ENCODE assay signal across 12 cellular contexts in genomic region chr1:240455228-240455821, GRCh38.
DNase-seq lines count a peak whose midpoint lies in the region; ATAC-seq, FAIRE-seq and TF ChIP-seq lines count a peak whose summit lies in the region.
"Had no signal": no experiment of that assay in that cellular context is flagged by ENCODE, and none has a peak within 500 bp of the region (broad histone marks: within the 10 kb centered on the region; RNA-seq: fewer than 3 reads in every experiment).

No MANE protein-coding gene starts in this region.

- H3K4me1 ChIP-seq in DND-41 (ENCODE audit: insufficient read depth, low read length) (no peaks in the 10 kb centered on the region), astrocyte (ENCODE audit: insufficient read depth, low read length) (no peaks in the 10 kb centered on the region), mesendoderm (ENCODE audit: control insufficient read depth, low read depth, low read length) (no peaks in the 10 kb centered on the region), foreskin keratinocyte (no peaks in the 10 kb centered on the region), heart left ventricle (no peaks in the 10 kb centered on the region)

- H3K79me1 ChIP-seq in mesendoderm (ENCODE audit: low read length) = no peaks in the 10 kb centered on the region

- no peak overlapping the region for H3K4me3 ChIP-seq in DND-41 (ENCODE audit: low read depth in 1 of 2, low read length in 2 of 2)
- H3K4me3 ChIP-seq in astrocyte (ENCODE audit: insufficient read depth, low read depth, low read length) = no peak overlapping the region
- H3K4me3 ChIP-seq in mesendoderm (ENCODE audit: low read length) = no peak overlapping the region
- H3K4me3 ChIP-seq in heart left ventricle = no peak overlapping the region

- H3K27ac Mint-ChIP-seq in astrocyte (ENCODE audit: unreplicated experiment) = no peak overlapping the region
- H3K27ac Mint-ChIP-seq: activated naive CD8-positive, alpha-beta T cell treated with anti-CD3 and anti-CD28 coated beads, Interleukin-2, amount 10 ng/mL, durations not matched to agents 7 days and 5 days; T-cell had no signal

- H2AK5ac ChIP-seq in mesendoderm (ENCODE audit: low read length) = no peak overlapping the region

- FAIRE-seq in astrocyte (lab: Jason Lieb, UNC) = no peak
- FAIRE-seq: kidney had no signal

- no peak overlapping the region for H3K4me3 Mint-ChIP-seq in astrocyte (ENCODE audit: unreplicated experiment)
- H3K4me3 Mint-ChIP-seq: activated naive CD8-positive, alpha-beta T cell treated with anti-CD3 and anti-CD28 coated beads, Interleukin-2, amount 10 ng/mL, durations not matched to agents 7 days and 5 days; T-cell had no signal

- no CpG with 5 or more reads among the region's 7 CpGs for WGBS in mesendoderm (ENCODE audit: extremely low coverage, insufficient coverage, low lambda C conversion rate)
- WGBS in heart left ventricle, 4 donors = 62 to 70% (median 69%) methylated on average over 7 of the region's 7 CpGs

- H3K4ac ChIP-seq in mesendoderm (ENCODE audit: low read depth, low read length) = no peak overlapping the region

- H2BK15ac ChIP-seq in mesendoderm (replicated peaks; ENCODE audit: low read depth) = no peak overlapping the region

- peak; percentile 67 for ATAC-seq in DND-41 (ENCODE audit: insufficient read depth, low read depth)
- ATAC-seq in HG03432 (IDR thresholded peaks at IDR 0.05; ENCODE audit: unreplicated experiment) = peak; percentile 71
- ATAC-seq in foreskin keratinocyte = no peak
- no peak for ATAC-seq in heart left ventricle
- ATAC-seq in HG02571 (IDR thresholded peaks at IDR 0.05; ENCODE audit: unreplicated experiment) = no peak
- no peak for ATAC-seq in GM19467 (IDR thresholded peaks at IDR 0.05; ENCODE audit: unreplicated experiment)
- ATAC-seq: T-cell had no signal

- H3K36me3 ChIP-seq in DND-41 (ENCODE audit: insufficient read depth, low read length) (no peaks in the 10 kb centered on the region), astrocyte (ENCODE audit: insufficient read depth, low read length) (no peaks in the 10 kb centered on the region), mesendoderm (ENCODE audit: control insufficient read depth, insufficient read depth, low read length) (no peaks in the 10 kb centered on the region), heart left ventricle (no peaks in the 10 kb centered on the region)

- no peaks in the 10 kb centered on the region for H4K20me1 ChIP-seq in DND-41 (ENCODE audit: insufficient read depth, low read length)
- no peaks in the 10 kb centered on the region for H4K20me1 ChIP-seq in astrocyte (ENCODE audit: insufficient read depth, low read length)

- peak; percentile 6 for DNase-seq in DND-41
- no peak for DNase-seq in astrocyte (ENCODE audit: low read depth)
- DNase-seq in mesendoderm = peak; percentile 49
- DNase-seq in foreskin keratinocyte = no peak
- DNase-seq in heart left ventricle = no peak
- DNase-seq: activated naive CD8-positive, alpha-beta T cell treated with anti-CD3 and anti-CD28 coated beads, Interleukin-2, amount 10 ng/mL, durations not matched to agents 7 days and 5 days; kidney; stimulated activated CD4-positive, alpha-beta T cell treated with anti-CD3 and anti-CD28 coated beads, Interleukin-4, amount 100 ng/mL, for 4 hours had no signal

- no peak overlapping the region for H4K8ac ChIP-seq in mesendoderm (ENCODE audit: low read depth, low read length)

- peaks cover 1% of the 10 kb centered on the region for H3K9me3 Mint-ChIP-seq in astrocyte (ENCODE audit: unreplicated experiment)
- H3K9me3 Mint-ChIP-seq: activated naive CD8-positive, alpha-beta T cell treated with anti-CD3 and anti-CD28 coated beads, Interleukin-2, amount 10 ng/mL, durations not matched to agents 7 days and 5 days; T-cell had no signal

- H3K79me2 ChIP-seq in DND-41 (ENCODE audit: insufficient read depth, low read length) (no peaks in the 10 kb centered on the region), astrocyte (ENCODE audit: insufficient read depth, low read length) (no peaks in the 10 kb centered on the region), mesendoderm (ENCODE audit: control insufficient read depth, insufficient read depth, low read length) (no peaks in the 10 kb centered on the region)

- no peak overlapping the region for H3K56ac ChIP-seq in mesendoderm (ENCODE audit: low read length)

- no peak overlapping the region for H3K23ac ChIP-seq in mesendoderm (ENCODE audit: low read length)

- intact Hi-C loops in heart left ventricle (cut with DNase I) = no loop called here

- H3K27ac ChIP-seq in DND-41 (ENCODE audit: low read length) = no peak overlapping the region
- H3K27ac ChIP-seq in astrocyte (ENCODE audit: low read depth, low read length) = no peak overlapping the region
- H3K27ac ChIP-seq in mesendoderm (ENCODE audit: low read depth, low read length) = no peak overlapping the region
- H3K27ac ChIP-seq in foreskin keratinocyte = no peak overlapping the region
- no peak overlapping the region for H3K27ac ChIP-seq in heart left ventricle

- H3K4me2 ChIP-seq in DND-41 (ENCODE audit: insufficient read depth, low read length) (no peak overlapping the region), astrocyte (ENCODE audit: low read length) (no peak overlapping the region), mesendoderm (ENCODE audit: low read length) (no peak overlapping the region)

- no peak overlapping the region for H3K18ac ChIP-seq in mesendoderm (ENCODE audit: low read length)

- H2BK5ac ChIP-seq in mesendoderm (ENCODE audit: low read length) = no peak overlapping the region

- H3K27me3 ChIP-seq in DND-41 (ENCODE audit: insufficient read depth, low read length, poor library complexity) (no peaks in the 10 kb centered on the region), astrocyte (ENCODE audit: insufficient read depth, low read length) (no peaks in the 10 kb centered on the region), mesendoderm (ENCODE audit: insufficient read depth, low read length, poor library complexity) (no peaks in the 10 kb centered on the region), foreskin keratinocyte (no peaks in the 10 kb centered on the region), heart left ventricle (no peaks in the 10 kb centered on the region)

- H3K9ac ChIP-seq in DND-41 (ENCODE audit: low read depth, low read length) (no peak overlapping the region), astrocyte (ENCODE audit: low read length) (no peak overlapping the region), mesendoderm (ENCODE audit: low read length) (no peak overlapping the region)

- H2AFZ ChIP-seq in DND-41 (ENCODE audit: low read depth, low read length) = no peak overlapping the region
- H2AFZ ChIP-seq in astrocyte (ENCODE audit: low read depth, low read length) = no peak overlapping the region

- no peaks in the 10 kb centered on the region for H3K27me3 Mint-ChIP-seq in astrocyte (ENCODE audit: low read depth, unreplicated experiment)
- H3K27me3 Mint-ChIP-seq: T-cell had no signal

- H4K5ac ChIP-seq in mesendoderm (ENCODE audit: low read length) = no peak overlapping the region

- no peak overlapping the region for H2BK120ac ChIP-seq in mesendoderm (ENCODE audit: low read depth, low read length)

- H3K36me3 Mint-ChIP-seq in astrocyte (ENCODE audit: low read depth, unreplicated experiment) = no peaks in the 10 kb centered on the region
- H3K36me3 Mint-ChIP-seq: activated naive CD8-positive, alpha-beta T cell treated with anti-CD3 and anti-CD28 coated beads, Interleukin-2, amount 10 ng/mL, durations not matched to agents 7 days and 5 days; T-cell had no signal

- H3K9me3 ChIP-seq in DND-41 (ENCODE audit: insufficient read depth, low read length, severe bottlenecking) = no peaks in the 10 kb centered on the region
- H3K9me3 ChIP-seq in astrocyte (ENCODE audit: insufficient read depth, low read depth, low read length) = no peaks in the 10 kb centered on the region
- H3K9me3 ChIP-seq in heart left ventricle = no peaks in the 10 kb centered on the region

- TF ChIP-seq CTCF in DND-41 (IDR thresholded peaks at IDR 0.05; ENCODE audit: borderline replicate concordance, extremely low read depth, low read length, poor library complexity, severe bottlenecking) = peak; percentile 64
- TF ChIP-seq CTCF in astrocyte (IDR thresholded peaks at IDR 0.05; ENCODE audit: insufficient read depth, low read depth, low read length) = peak; percentile 45
- no peak for TF ChIP-seq CTCF in foreskin keratinocyte (conservative IDR thresholded peaks at IDR 0.05)
- peak in 1 of 12 donors; percentile 15 for TF ChIP-seq CTCF in heart left ventricle (IDR thresholded peaks at IDR 0.05)

- TF ChIP-seq POLR2A in heart left ventricle (IDR thresholded peaks at IDR 0.05) = no peak

- H3K4me1 Mint-ChIP-seq in astrocyte (ENCODE audit: low read depth, unreplicated experiment) = peaks cover 4% of the 10 kb centered on the region
- H3K4me1 Mint-ChIP-seq: activated naive CD8-positive, alpha-beta T cell treated with anti-CD3 and anti-CD28 coated beads, Interleukin-2, amount 10 ng/mL, durations not matched to agents 7 days and 5 days; T-cell had no signal

Comparison
In these comparisons a context has a peak if more than half of its experiments do, and no peak if none do; other contexts are left out.
1. ATAC-seq: peak in DND-41 (single experiment) and HG03432 (single experiment); none in foreskin keratinocyte (single experiment), heart left ventricle (0 of 4), HG02571 (single experiment) and GM19467 (single experiment).
2. DNase-seq: peak in DND-41 (single experiment) and mesendoderm (single experiment); none in astrocyte (single experiment), foreskin keratinocyte (0 of 2) and heart left ventricle (0 of 5).